ENCODE assay signal across 16 cellular contexts in genomic region chr13:59120297-59120843, GRCh38.
DNase-seq lines count a peak whose midpoint lies in the region.
"Had no signal": no experiment of that assay in that cellular context is flagged by ENCODE, and none has a peak within 500 bp of the region (broad histone marks: within the 10 kb centered on the region; RNA-seq: fewer than 3 reads in every experiment).

No MANE protein-coding gene starts in this region.

- no peak overlapping the region for H3K4me2 ChIP-seq in neuronal stem cell (ENCODE audit: insufficient read depth, low read length, poor library complexity, severe bottlenecking)

- H2BK15ac ChIP-seq in neuronal stem cell (ENCODE audit: low read length) = no peak overlapping the region

- H3K18ac ChIP-seq in neuronal stem cell (ENCODE audit: low read length) = no peak overlapping the region

- H3K36me3 Mint-ChIP-seq in activated CD4-positive, alpha-beta memory T cell treated with anti-CD3 and anti-CD28 coated beads, Interleukin-2, amount 10 ng/mL, durations not matched to agents 7 days and 5 days (ENCODE audit: low read depth) = no peaks in the 10 kb centered on the region
- H3K36me3 Mint-ChIP-seq: CD4-positive, CD25-positive, alpha-beta regulatory T cell had no signal

- H3K14ac ChIP-seq in neuronal stem cell (ENCODE audit: low read length) = no peak overlapping the region

- H3K36me3 ChIP-seq in neuronal stem cell (replicated peaks in 1 of 2; ENCODE audit: control insufficient read depth in 2 of 2, insufficient read depth in 2 of 2, low read length in 2 of 2) = no peaks in the 10 kb centered on the region
- H3K36me3 ChIP-seq: HAP-1 had no signal

- no peak overlapping the region for H2AK5ac ChIP-seq in neuronal stem cell (ENCODE audit: low read depth, low read length)

- no peak overlapping the region for H4K91ac ChIP-seq in neuronal stem cell (ENCODE audit: low read depth, low read length, poor library complexity)

- no peak overlapping the region for H2BK12ac ChIP-seq in neuronal stem cell (ENCODE audit: low read length)

- no peak overlapping the region for H3K4me3 ChIP-seq in neuronal stem cell (ENCODE audit: low read length in 2 of 2)
- H3K4me3 ChIP-seq: HAP-1 had no signal

- H4K8ac ChIP-seq in neuronal stem cell (ENCODE audit: low read depth, low read length) = no peak overlapping the region

- no peaks in the 10 kb centered on the region for H3K9me3 ChIP-seq in neuronal stem cell (replicated peaks in 1 of 2; ENCODE audit: control insufficient read depth in 2 of 2, insufficient read depth in 1 of 2, low read depth in 1 of 2, low read length in 2 of 2)
- H3K9me3 ChIP-seq: Caco-2, HAP-1 had no signal

- H3K4me3 Mint-ChIP-seq in activated CD4-positive, alpha-beta memory T cell treated with anti-CD3 and anti-CD28 coated beads, Interleukin-2, amount 10 ng/mL, durations not matched to agents 7 days and 5 days = no peak overlapping the region
- H3K4me3 Mint-ChIP-seq: CD4-positive, CD25-positive, alpha-beta regulatory T cell had no signal

- no peak overlapping the region for H3K4ac ChIP-seq in neuronal stem cell (ENCODE audit: low read length)

- H3K27me3 ChIP-seq in neuronal stem cell (ENCODE audit: control insufficient read depth in 3 of 3, insufficient read depth in 3 of 3, low read depth in 1 of 3, low read length in 3 of 3) = no peaks in the 10 kb centered on the region

- no CpG with 5 or more reads among the region's 7 CpGs for WGBS in neuronal stem cell (ENCODE audit: extremely low coverage in 2 of 2, insufficient read length in 2 of 2, insufficient replicate concordance in 1 of 2), 2 donors

- H3K9ac ChIP-seq in neuronal stem cell (ENCODE audit: low read depth, low read length, poor library complexity) = no peak overlapping the region

- H3K27ac ChIP-seq in neuronal stem cell (replicated peaks; ENCODE audit: low read length) = no peak overlapping the region

- POLR2A ChIA-PET in activated CD4-positive, alpha-beta memory T cell treated with anti-CD3 and anti-CD28 coated beads, Interleukin-2, amount 10 ng/mL, durations not matched to agents 7 days and 5 days (lab: Charles Lee) = no interaction called here

- no peaks in the 10 kb centered on the region for H3K4me1 ChIP-seq in neuronal stem cell (ENCODE audit: control insufficient read depth in 2 of 2, insufficient read depth in 1 of 2, low read depth in 1 of 2, low read length in 2 of 2)
- H3K4me1 ChIP-seq: Caco-2 had no signal

- peak overlapping the region; percentile 13 for H2AFZ ChIP-seq in neuronal stem cell (ENCODE audit: low read length)

- peaks cover 2% of the 10 kb centered on the region for H3K9me3 Mint-ChIP-seq in activated CD4-positive, alpha-beta memory T cell treated with anti-CD3 and anti-CD28 coated beads, Interleukin-2, amount 10 ng/mL, durations not matched to agents 7 days and 5 days

- no peak overlapping the region for H2BK5ac ChIP-seq in neuronal stem cell (ENCODE audit: low read length)

- no peak overlapping the region for H3K27ac Mint-ChIP-seq in activated CD4-positive, alpha-beta memory T cell treated with anti-CD3 and anti-CD28 coated beads, Interleukin-2, amount 10 ng/mL, durations not matched to agents 7 days and 5 days
- H3K27ac Mint-ChIP-seq: CD4-positive, CD25-positive, alpha-beta regulatory T cell had no signal

- no peaks in the 10 kb centered on the region for H3K27me3 Mint-ChIP-seq in activated CD4-positive, alpha-beta memory T cell treated with anti-CD3 and anti-CD28 coated beads, Interleukin-2, amount 10 ng/mL, durations not matched to agents 7 days and 5 days
- H3K27me3 Mint-ChIP-seq: CD4-positive, CD25-positive, alpha-beta regulatory T cell had no signal

- no peaks in the 10 kb centered on the region for H3K4me1 Mint-ChIP-seq in activated CD4-positive, alpha-beta memory T cell treated with anti-CD3 and anti-CD28 coated beads, Interleukin-2, amount 10 ng/mL, durations not matched to agents 7 days and 5 days
- H3K4me1 Mint-ChIP-seq: CD4-positive, CD25-positive, alpha-beta regulatory T cell had no signal

- DNase-seq in H4 (ENCODE audit: low spot score) (peak; percentile 6), NCI-H226 (peak; percentile 7), fibroblast of gingiva (ENCODE audit: low read depth) (peak; percentile 22), neuronal stem cell (ENCODE audit: low spot score) (no peak), RKO (ENCODE audit: low spot score) (no peak), NCI-H345 treated with DMSO at 0.1 percent for 48 hours (lab: John Stamatoyannopoulos, UW; ENCODE audit: unreplicated experiment) (no peak)
- no peak for DNase-seq in activated CD4-positive, alpha-beta memory T cell treated with anti-CD3 and anti-CD28 coated beads, Interleukin-2, amount 10 ng/mL, durations not matched to agents 7 days and 5 days
- DNase-seq: Caco-2; CD4-positive, CD25-positive, alpha-beta regulatory T cell; DMS53; NCI-H146; NCI-H2081; NCI-H524; RPMI8226; SIG-M5 had no signal

- H3K79me1 ChIP-seq in neuronal stem cell (ENCODE audit: low read depth, low read length) = no peaks in the 10 kb centered on the region

- CTCF ChIA-PET in activated CD4-positive, alpha-beta memory T cell treated with anti-CD3 and anti-CD28 coated beads, Interleukin-2, amount 10 ng/mL, durations not matched to agents 7 days and 5 days (lab: Charles Lee) = no interaction called here

- no peak overlapping the region for H2BK120ac ChIP-seq in neuronal stem cell (ENCODE audit: low read depth, low read length)

- H3K23ac ChIP-seq in neuronal stem cell (ENCODE audit: low read depth, low read length, poor library complexity) = no peak overlapping the region

Comparison
In these comparisons a context has a peak if more than half of its experiments do, and no peak if none do; other contexts are left out.
1. DNase-seq: peak in H4 (single experiment), NCI-H226 (single experiment) and fibroblast of gingiva (single experiment); none in neuronal stem cell (single experiment), RKO (single experiment), NCI-H345 treated with DMSO at 0.1 percent for 48 hours (single experiment) and activated CD4-positive, alpha-beta memory T cell treated with anti-CD3 and anti-CD28 coated beads, Interleukin-2, amount 10 ng/mL, durations not matched to agents 7 days and 5 days (single experiment).